30 cellular contexts compared by ENCODE assay signal in genomic region chr18:3572761-3573160, GRCh38.
"Had no signal": no experiment of that assay in that cellular context is flagged by ENCODE, and none has a peak within 500 bp of the region (broad histone marks: within the 10 kb centered on the region; RNA-seq: fewer than 3 reads in every experiment).

No MANE protein-coding gene starts in this region.

- H3K36me3 ChIP-seq: neural progenitor cell, ovary, spleen, stomach, thoracic aorta, thyroid gland, tibial nerve, upper lobe of left lung, vagina had no signal

- ATAC-seq: naive thymus-derived CD8-positive, alpha-beta T cell; psoas muscle; right cardiac atrium; sciatic nerve; stimulated activated effector memory CD8-positive, alpha-beta T cell treated with anti-CD3 and anti-CD28 coated beads, Interleukin-12 subunit alpha, Interleukin-12 subunit beta, amount 100 ng/mL, for 72 hours; stimulated activated naive B cell treated with anti-CD40 and anti-IgM and Interleukin-4, amounts not matched to agents 10 μg/mL and 1 μg/mL and 100 μg/mL, for 72 hours had no signal

- H3K27ac ChIP-seq: neural progenitor cell, ovary, parathyroid adenoma, psoas muscle, skin epidermis, spleen, stomach, thoracic aorta, thyroid gland, tibial nerve, upper lobe of left lung, vagina had no signal

- H3K27me3 Mint-ChIP-seq: naive thymus-derived CD8-positive, alpha-beta T cell; progenitor cell of endocrine pancreas; stimulated activated naive B cell treated with anti-CD40 and anti-IgM and Interleukin-4, amounts not matched to agents 10 μg/mL and 1 μg/mL and 100 μg/mL, for 72 hours; stimulated activated naive CD8-positive, alpha-beta T cell treated with anti-CD3 and anti-CD28 coated beads, Interleukin-15, Interleukin-2, amounts not matched to agents 100 ng/mL and 50 ng/mL, for 24 hours had no signal

- H3K4me3 ChIP-seq: neural progenitor cell, ovary, psoas muscle, skin epidermis, smooth muscle cell, spleen, stomach, thoracic aorta, thyroid gland, tibial nerve, upper lobe of left lung, vagina had no signal

- FAIRE-seq: urothelium cell line had no signal

- H3K36me3 Mint-ChIP-seq: naive thymus-derived CD8-positive, alpha-beta T cell; stimulated activated effector memory CD8-positive, alpha-beta T cell treated with anti-CD3 and anti-CD28 coated beads, Interleukin-12 subunit alpha, Interleukin-12 subunit beta, amount 100 ng/mL, for 72 hours; stimulated activated naive B cell treated with anti-CD40 and anti-IgM and Interleukin-4, amounts not matched to agents 10 μg/mL and 1 μg/mL and 100 μg/mL, for 72 hours had no signal

- H3K27ac Mint-ChIP-seq: naive thymus-derived CD8-positive, alpha-beta T cell; nephron; neural progenitor cell; progenitor cell of endocrine pancreas; stimulated activated effector memory CD8-positive, alpha-beta T cell treated with anti-CD3 and anti-CD28 coated beads, Interleukin-12 subunit alpha, Interleukin-12 subunit beta, amount 100 ng/mL, for 72 hours; stimulated activated naive B cell treated with anti-CD40 and anti-IgM and Interleukin-4, amounts not matched to agents 10 μg/mL and 1 μg/mL and 100 μg/mL, for 72 hours; stimulated activated naive CD8-positive, alpha-beta T cell treated with anti-CD3 and anti-CD28 coated beads, Interleukin-15, Interleukin-2, amounts not matched to agents 100 ng/mL and 50 ng/mL, for 24 hours had no signal

- H3K79me2 ChIP-seq: parathyroid adenoma had no signal

- H3K27me3 ChIP-seq: neural progenitor cell, ovary, spleen, stomach, thyroid gland, tibial nerve, upper lobe of left lung, vagina had no signal

- H3K4me1 ChIP-seq: neural progenitor cell, parathyroid adenoma, psoas muscle, spleen, stomach, thyroid gland, tibial nerve, upper lobe of left lung, vagina had no signal

- H3K9me3 ChIP-seq: ovary, psoas muscle, spleen, stomach, thoracic aorta, thyroid gland, tibial nerve, upper lobe of left lung, vagina had no signal

- H3K4me1 Mint-ChIP-seq: naive thymus-derived CD8-positive, alpha-beta T cell; nephron; stimulated activated effector memory CD8-positive, alpha-beta T cell treated with anti-CD3 and anti-CD28 coated beads, Interleukin-12 subunit alpha, Interleukin-12 subunit beta, amount 100 ng/mL, for 72 hours; stimulated activated naive B cell treated with anti-CD40 and anti-IgM and Interleukin-4, amounts not matched to agents 10 μg/mL and 1 μg/mL and 100 μg/mL, for 72 hours had no signal

- H2AFZ ChIP-seq: neural progenitor cell, parathyroid adenoma had no signal

- DNase-seq: naive thymus-derived CD8-positive, alpha-beta T cell; occipital lobe; ovary; posterior cingulate gyrus; psoas muscle; right cardiac atrium; spleen; stimulated activated CD4-positive, alpha-beta T cell treated with anti-CD3 and anti-CD28 coated beads, Interleukin-12 subunit alpha, Interleukin-12 subunit beta, amount 100 ng/mL, for 4 hours; stimulated activated CD4-positive, alpha-beta T cell treated with anti-CD3 and anti-CD28 coated beads, Interleukin-2, amount 100 ng/mL, for 24 hours; stimulated activated CD4-positive, alpha-beta T cell treated with anti-CD3 and anti-CD28 coated beads, Interleukin-2, amount 100 ng/mL, for 48 hours; stimulated activated CD4-positive, alpha-beta T cell treated with anti-CD3 and anti-CD28 coated beads, Interleukin-4, amount 100 ng/mL, for 24 hours; stimulated activated naive B cell treated with anti-CD40 and anti-IgM and Interleukin-4, amounts not matched to agents 10 μg/mL and 1 μg/mL and 100 μg/mL, for 72 hours; stimulated activated naive CD4-positive, alpha-beta T cell treated with Interleukin-2 at 50 U/mL for 16 hours; stomach; thyroid gland; trophoblast cell; upper lobe of left lung had no signal

- H3K4me2 ChIP-seq: neural progenitor cell, smooth muscle cell had no signal

- H3K4me3 Mint-ChIP-seq: naive thymus-derived CD8-positive, alpha-beta T cell; nephron; neural progenitor cell; stimulated activated effector memory CD8-positive, alpha-beta T cell treated with anti-CD3 and anti-CD28 coated beads, Interleukin-12 subunit alpha, Interleukin-12 subunit beta, amount 100 ng/mL, for 72 hours; stimulated activated naive B cell treated with anti-CD40 and anti-IgM and Interleukin-4, amounts not matched to agents 10 μg/mL and 1 μg/mL and 100 μg/mL, for 72 hours; stimulated activated naive CD8-positive, alpha-beta T cell treated with anti-CD3 and anti-CD28 coated beads, Interleukin-15, Interleukin-2, amounts not matched to agents 100 ng/mL and 50 ng/mL, for 24 hours had no signal

- H3K9ac ChIP-seq: neural progenitor cell, parathyroid adenoma had no signal

- H3K9me3 Mint-ChIP-seq: naive thymus-derived CD8-positive, alpha-beta T cell; nephron; stimulated activated effector memory CD8-positive, alpha-beta T cell treated with anti-CD3 and anti-CD28 coated beads, Interleukin-12 subunit alpha, Interleukin-12 subunit beta, amount 100 ng/mL, for 72 hours; stimulated activated naive B cell treated with anti-CD40 and anti-IgM and Interleukin-4, amounts not matched to agents 10 μg/mL and 1 μg/mL and 100 μg/mL, for 72 hours; stimulated activated naive CD8-positive, alpha-beta T cell treated with anti-CD3 and anti-CD28 coated beads, Interleukin-15, Interleukin-2, amounts not matched to agents 100 ng/mL and 50 ng/mL, for 24 hours had no signal
